In the genomic region with DNA sequence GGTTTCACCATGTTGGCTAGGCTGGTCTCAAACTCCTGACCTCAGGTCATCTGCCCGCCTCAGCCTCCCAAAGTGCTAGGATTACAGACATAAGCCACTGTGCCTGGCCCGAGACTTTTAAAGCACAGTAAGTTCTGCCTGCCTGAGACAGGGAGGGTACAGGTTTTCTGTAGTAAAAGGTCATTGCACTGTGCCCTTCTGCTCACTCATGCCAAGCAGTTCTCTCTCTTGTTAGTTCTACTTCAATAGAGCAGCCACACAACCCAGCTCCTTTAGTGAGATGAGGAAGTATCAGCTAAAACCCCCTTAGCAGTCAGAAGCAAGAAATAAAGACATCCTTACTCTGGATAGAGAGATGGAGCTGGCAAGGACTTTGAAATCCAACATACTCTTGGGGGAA, we compare ENCODE assay signal across 23 cellular contexts. TPM values are rescaled to one million over a fixed set of nuclear protein-coding genes. Genes with fewer than 3 reads are reported as not detected.
DNase-seq lines count a peak whose midpoint lies in the region; ATAC-seq and TF ChIP-seq lines count a peak whose summit lies in the region.
"Had no signal": no experiment of that assay in that cellular context is flagged by ENCODE, and none has a peak within 500 bp of the region (broad histone marks: within the 10 kb centered on the region; RNA-seq: fewer than 3 reads in every experiment).

No MANE protein-coding gene starts in this region.

- TF ChIP-seq CTCF in activated B cell treated with CpG ODN at 0.5 μM for 24 hours (IDR thresholded peaks at IDR 0.05) = no peak

- peaks cover 77% of the 10 kb centered on the region for H3K36me3 Mint-ChIP-seq in activated T-cell treated with anti-CD3 and anti-CD28 coated beads, Interleukin-2, amount 50 U/mL, for 24 hours (ENCODE audit: low read depth)
- H3K36me3 Mint-ChIP-seq in activated B cell treated with CpG ODN at 0.5 μM for 24 hours (ENCODE audit: low read depth) = peaks cover 88% of the 10 kb centered on the region

- no peak overlapping the region for H3K4me3 Mint-ChIP-seq in activated T-cell treated with anti-CD3 and anti-CD28 coated beads, Interleukin-2, amount 50 U/mL, for 24 hours
- no peak overlapping the region for H3K4me3 Mint-ChIP-seq in activated B cell treated with CpG ODN at 0.5 μM for 24 hours
- H3K4me3 Mint-ChIP-seq: GM23338 had no signal

- POLR2A ChIA-PET in activated B cell treated with CpG ODN at 0.5 μM for 24 hours (lab: Charles Lee) = no interaction called here

- peaks cover 40% of the 10 kb centered on the region for H3K4me1 Mint-ChIP-seq in activated T-cell treated with anti-CD3 and anti-CD28 coated beads, Interleukin-2, amount 50 U/mL, for 24 hours (ENCODE audit: low read depth)
- peaks cover 18% of the 10 kb centered on the region for H3K4me1 Mint-ChIP-seq in activated B cell treated with CpG ODN at 0.5 μM for 24 hours
- H3K4me1 Mint-ChIP-seq: GM23338 had no signal

- no peaks in the 10 kb centered on the region for H3K9me3 Mint-ChIP-seq in activated T-cell treated with anti-CD3 and anti-CD28 coated beads, Interleukin-2, amount 50 U/mL, for 24 hours
- H3K9me3 Mint-ChIP-seq in activated B cell treated with CpG ODN at 0.5 μM for 24 hours = no peaks in the 10 kb centered on the region
- H3K9me3 Mint-ChIP-seq: GM23338 had no signal

- DNase-seq in activated T-cell treated with anti-CD3 and anti-CD28 coated beads, Interleukin-2, amount 50 U/mL, for 24 hours = no peak
- no peak for DNase-seq in activated T-cell treated with anti-CD3 and anti-CD28 coated beads, Interleukin-2, amount 50 U/mL, for 48 hours
- DNase-seq in activated B cell treated with CpG ODN at 0.5 μM for 24 hours (no peak), glomerular visceral epithelial cell (ENCODE audit: extremely low spot score) (peak; percentile 34), renal cortical epithelial cell (ENCODE audit: low read depth) (peak; percentile 62), CD1c-positive myeloid dendritic cell (ENCODE audit: extremely low spot score) (no peak)
- no peak for DNase-seq in activated CD4-positive, CD25-positive, alpha-beta regulatory T cell treated with anti-CD3 and anti-CD28 coated beads, Interleukin-2, amount 50 U/mL, for 72 hours
- DNase-seq: activated CD4-positive, alpha-beta T cell treated with anti-CD3 and anti-CD28 coated beads, Interleukin-2, amount 50 U/mL, for 48 hours; brain microvascular endothelial cell; glutamatergic neuron; mesendoderm; MV-4-11; NCI-H187; NCI-H2227 treated with DMSO at 0.1 percent for 48 hours; NCI-H82; right lobe of liver; SHP77; substantia nigra had no signal

- H3K27ac Mint-ChIP-seq in activated T-cell treated with anti-CD3 and anti-CD28 coated beads, Interleukin-2, amount 50 U/mL, for 24 hours = peak overlapping the region; percentile 83
- peak overlapping the region; percentile 35 for H3K27ac Mint-ChIP-seq in activated B cell treated with CpG ODN at 0.5 μM for 24 hours

- no peaks in the 10 kb centered on the region for H3K27me3 Mint-ChIP-seq in activated T-cell treated with anti-CD3 and anti-CD28 coated beads, Interleukin-2, amount 50 U/mL, for 24 hours
- no peaks in the 10 kb centered on the region for H3K27me3 Mint-ChIP-seq in activated B cell treated with CpG ODN at 0.5 μM for 24 hours

- intact Hi-C loops in activated B cell treated with CpG ODN at 0.5 μM for 24 hours (cut with micrococcal nuclease) = no loop called here

- ATAC-seq in activated B cell treated with CpG ODN at 0.5 μM for 24 hours (ENCODE audit: low read depth) = no peak
- no peak for ATAC-seq in GM19351 (IDR thresholded peaks at IDR 0.05; ENCODE audit: unreplicated experiment)
- ATAC-seq: GM23338 had no signal

- CTCF ChIA-PET in activated B cell treated with CpG ODN at 0.5 μM for 24 hours (lab: Charles Lee) = interaction anchor here (1.1 kb wide), 1 partner anchor 220 kb away, joined by 6 read pairs; no protein-coding TSS in a partner anchor

RNA-seq across cellular contexts. Expression of a gene that starts 52.4 kb away (rescaled TPM):
- total RNA-seq in activated B cell treated with CpG ODN at 0.5 μM for 24 hours (2.1 and 2.3 TPM in 2 replicates), renal cortical epithelial cell (not detected in 2 replicates)
- total RNA-seq: A673, fibroblast of lung, GM23338, OCI-LY7, right lobe of liver had no signal

Comparison
In these comparisons a context has a peak if more than half of its experiments do, and no peak if none do; other contexts are left out.
1. DNase-seq: peak in glomerular visceral epithelial cell (single experiment) and renal cortical epithelial cell (single experiment); none in activated T-cell treated with anti-CD3 and anti-CD28 coated beads, Interleukin-2, amount 50 U/mL, for 24 hours (single experiment), activated T-cell treated with anti-CD3 and anti-CD28 coated beads, Interleukin-2, amount 50 U/mL, for 48 hours (0 of 2), activated B cell treated with CpG ODN at 0.5 μM for 24 hours (single experiment), activated CD4-positive, CD25-positive, alpha-beta regulatory T cell treated with anti-CD3 and anti-CD28 coated beads, Interleukin-2, amount 50 U/mL, for 72 hours (single experiment) and CD1c-positive myeloid dendritic cell (single experiment).